ENCODE assay signal across 8 cellular contexts in genomic region chr10:17025444-17026295, GRCh38.
DNase-seq lines count a peak whose midpoint lies in the region; TF ChIP-seq lines count a peak whose summit lies in the region.

No MANE protein-coding gene starts in this region.

- DNase-seq in SKM-1 treated with dmso at 0.1 percent for 144 hours (lab: John Stamatoyannopoulos, UW; ENCODE audit: unreplicated experiment) = peak; percentile 27
- DNase-seq in SKM-1 (lab: John Stamatoyannopoulos, UW; ENCODE audit: unreplicated experiment) = no peak
- DNase-seq in activated CD8-positive, alpha-beta memory T cell treated with anti-CD3 and anti-CD28 coated beads, Interleukin-2, amount 50 U/mL, for 4 hours = peak; percentile 61
- peak; percentile 78 for DNase-seq in epithelial cell of esophagus (ENCODE audit: low read depth)
- DNase-seq in osteoblast (ENCODE audit: insufficient read length, low spot score, missing footprints) = peak; percentile 55
- peak in 1 of 2 donors; percentile 55 for DNase-seq in tibial artery
- no peak for DNase-seq in GF-D8 (lab: John Stamatoyannopoulos, UW)
- DNase-seq in prostate gland (ENCODE audit: low spot score) = no peak

- H3K4me1 ChIP-seq in osteoblast (ENCODE audit: insufficient read depth, low read length) (peaks cover 61% of the 10 kb centered on the region), tibial artery (peaks cover 0 to 58% (median 5%) of the 10 kb centered on the region in 4 donors), prostate gland (replicated peaks) (no peaks in the 10 kb centered on the region)

- H3K27ac ChIP-seq in osteoblast (ENCODE audit: low read depth, low read length) (peak overlapping the region; percentile 96), tibial artery (peak overlapping the region; percentile 60 to 69), prostate gland (no peak overlapping the region)

- no peaks in the 10 kb centered on the region for H3K79me2 ChIP-seq in osteoblast (ENCODE audit: insufficient read depth, low read length)

- WGBS in prostate gland = 67% methylated on average over 7 of the region's 7 CpGs

- H2AFZ ChIP-seq in osteoblast (ENCODE audit: low read length) = no peak overlapping the region

- H3K27me3 ChIP-seq in osteoblast (ENCODE audit: insufficient read depth, low read length) (no peaks in the 10 kb centered on the region), tibial artery (no peaks in the 10 kb centered on the region), prostate gland (replicated peaks; ENCODE audit: insufficient read depth) (no peaks in the 10 kb centered on the region)

- TF ChIP-seq CTCF in epithelial cell of esophagus (IDR thresholded peaks at IDR 0.05; ENCODE audit: insufficient read depth, low read depth, low read length, missing control alignments) (no peak), osteoblast (IDR thresholded peaks at IDR 0.05; ENCODE audit: extremely low read depth, low read depth, low read length) (no peak), tibial artery (IDR thresholded peaks at IDR 0.05) (no peak), prostate gland (IDR thresholded peaks at IDR 0.05) (no peak)

- peak overlapping the region; percentile 56 for H3K4me2 ChIP-seq in osteoblast (ENCODE audit: insufficient read depth, low read length)

- no peak for TF ChIP-seq POLR2A in prostate gland (IDR thresholded peaks at IDR 0.05)

- no peaks in the 10 kb centered on the region for H4K20me1 ChIP-seq in osteoblast (ENCODE audit: insufficient read depth, low read length)

- no peak overlapping the region for H3K4me3 ChIP-seq in epithelial cell of esophagus (ENCODE audit: low read length)
- no peak overlapping the region for H3K4me3 ChIP-seq in osteoblast (ENCODE audit: insufficient read depth, low read length)
- no peak overlapping the region for H3K4me3 ChIP-seq in tibial artery
- H3K4me3 ChIP-seq in prostate gland = no peak overlapping the region

- intact Hi-C loops in tibial artery (cut with DNase I; ENCODE audit: low total_unique reads) (no loop called here), prostate gland (cut with DNase I) (no loop called here)

- H3K9me3 ChIP-seq in osteoblast (ENCODE audit: low read depth, low read length) = no peaks in the 10 kb centered on the region
- H3K9me3 ChIP-seq in tibial artery = no peaks in the 10 kb centered on the region
- no peaks in the 10 kb centered on the region for H3K9me3 ChIP-seq in prostate gland

- H3K36me3 ChIP-seq in osteoblast (ENCODE audit: insufficient read depth, low read length) = no peaks in the 10 kb centered on the region
- H3K36me3 ChIP-seq in tibial artery = no peaks in the 10 kb centered on the region
- no peaks in the 10 kb centered on the region for H3K36me3 ChIP-seq in prostate gland

Comparison
In these comparisons a context has a peak if more than half of its experiments do, and no peak if none do; other contexts are left out.
1. DNase-seq: peak in SKM-1 treated with dmso at 0.1 percent for 144 hours (single experiment), activated CD8-positive, alpha-beta memory T cell treated with anti-CD3 and anti-CD28 coated beads, Interleukin-2, amount 50 U/mL, for 4 hours (single experiment), epithelial cell of esophagus (single experiment) and osteoblast (single experiment); none in SKM-1 (single experiment), GF-D8 (single experiment) and prostate gland (single experiment).
2. H3K27ac ChIP-seq: peak in osteoblast (single experiment) and tibial artery (2 of 2); none in prostate gland (0 of 2).